ENCODE assay signal across 1 cellular context in the genomic region with DNA sequence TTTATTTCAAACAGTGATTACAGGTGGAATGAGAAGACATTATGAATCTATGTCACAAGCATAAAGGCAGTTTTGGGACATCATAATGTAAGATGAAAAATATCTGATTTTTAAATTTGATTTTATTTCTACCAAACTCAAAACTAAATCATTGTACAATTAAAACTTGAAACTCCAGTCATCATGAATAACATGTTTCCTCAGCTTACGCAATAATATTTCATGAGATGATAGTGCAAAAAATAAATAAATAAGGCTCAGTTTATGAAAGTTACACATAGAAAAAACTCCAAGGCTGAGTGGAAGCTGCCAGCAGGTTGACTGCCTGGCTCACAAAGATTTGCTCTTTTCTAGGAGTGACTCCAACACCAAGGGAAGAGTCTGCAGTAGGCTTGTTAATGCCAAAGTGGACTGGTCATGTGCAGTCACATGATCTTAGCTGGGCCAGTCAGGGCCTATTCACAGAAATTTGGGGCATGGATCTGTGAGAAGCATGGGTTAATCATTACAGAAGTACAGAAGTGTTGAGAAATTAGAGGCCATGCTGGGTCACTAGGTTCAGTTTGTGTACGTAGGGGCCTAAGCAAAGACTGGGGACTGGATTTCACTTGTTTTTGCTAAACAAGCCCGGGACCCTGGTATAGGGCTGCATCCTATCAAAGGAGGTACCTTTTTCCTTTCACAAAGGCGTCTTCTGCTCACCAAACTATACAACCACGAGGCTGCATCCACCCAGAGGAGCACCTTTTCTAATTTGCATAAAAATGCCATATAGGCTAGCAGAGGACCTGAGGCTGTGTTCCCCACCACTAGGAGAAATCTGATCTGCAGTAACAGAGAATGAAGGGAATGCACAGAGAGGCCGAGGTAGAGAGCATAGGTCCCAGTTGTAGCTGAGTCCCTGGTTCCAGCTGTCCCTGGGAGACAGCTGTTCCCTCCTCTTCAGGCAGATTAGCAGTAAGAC.
TF ChIP-seq lines count a peak whose summit lies in the region.

No MANE protein-coding gene starts in this region.

TF ChIP-seq in H1, 55 proteins besides CTCF, POLR2A, EP300 and RAD21:
- TF ChIP-seq CEBPB (IDR thresholded peaks at IDR 0.05; ENCODE audit: low read depth, low read length) (peak; percentile 19; the same call in 1 of the 2 replicates), SRF (IDR thresholded peaks at IDR 0.05; ENCODE audit: low read depth, low read length) (no peak)
- TF ChIP-seq, protein P1, sequence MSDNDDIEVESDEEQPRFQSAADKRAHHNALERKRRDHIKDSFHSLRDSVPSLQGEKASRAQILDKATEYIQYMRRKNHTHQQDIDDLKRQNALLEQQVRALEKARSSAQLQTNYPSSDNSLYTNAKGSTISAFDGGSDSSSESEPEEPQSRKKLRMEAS (IDR thresholded peaks at IDR 0.05): no peak
